ENCODE assay signal across 8 cellular contexts in genomic region chr10:72262019-72262404, GRCh38. TPM values are rescaled to one million over a fixed set of nuclear protein-coding genes. Genes with fewer than 3 reads are reported as not detected.
DNase-seq lines count a peak whose midpoint lies in the region; ATAC-seq, FAIRE-seq and TF ChIP-seq lines count a peak whose summit lies in the region.
"Not testable (repeated sequence)": the region's sequence is repeated elsewhere in the genome, so short reads cannot be mapped to it uniquely, and the experiment has no call there.

No MANE protein-coding gene starts in this region.

- WGBS in body of pancreas, 2 donors = 90 to 95% methylated on average over 7 of the region's 7 CpGs
- 89% methylated on average over 6 of the region's 7 CpGs; no CpG with 5 or more reads in 1 of the 2 donors for WGBS in gastroesophageal sphincter (ENCODE audit: low coverage in 1 of 2), 2 donors
- WGBS in small intestine, 3 donors = 70 to 79% (median 78%) methylated on average over 7 of the region's 7 CpGs

- not testable (repeated sequence) for H3K79me2 ChIP-seq in PC-9 (ENCODE audit: low read depth)

- H3K27ac ChIP-seq in PC-9 (peak overlapping the region; percentile 97), body of pancreas (peak overlapping the region in 3 of 4 donors; percentile 69 to 71 (median 70)), gastroesophageal sphincter (peak overlapping the region in 3 of 4 donors; percentile 92 to 94 (median 92)), small intestine (ENCODE audit: low read depth in 1 of 2, low read length in 1 of 2) (peak overlapping the region; percentile 81 to 96), vagina (peak overlapping the region; percentile 98)

- H3F3A ChIP-seq in PC-9 (ENCODE audit: insufficient read depth, low read depth) = peaks cover 75% of the 10 kb centered on the region

- not testable (repeated sequence) for H3K27me3 ChIP-seq in PC-9 (ENCODE audit: insufficient read depth, low read depth); body of pancreas; gastroesophageal sphincter; mucosa of stomach (ENCODE audit: control insufficient read depth, insufficient read depth, low read length); small intestine (ENCODE audit: control insufficient read depth in 2 of 2, insufficient read depth in 2 of 2, low read length in 2 of 2); vagina

- not testable (repeated sequence) for DNase-seq in GM12865 (ENCODE audit: low read depth); PC-9; activated CD8-positive, alpha-beta T cell treated with anti-CD3 and anti-CD28 coated beads, Interleukin-2, amount 10 ng/mL, durations not matched to agents 7 days and 5 days; body of pancreas; small intestine; vagina (ENCODE audit: extremely low spot score in 2 of 2)

- POLR2A ChIA-PET in PC-9 (lab: Charles Lee; ENCODE audit: unreplicated experiment) = not testable (repeated sequence)
- POLR2A ChIA-PET in activated CD8-positive, alpha-beta T cell treated with anti-CD3 and anti-CD28 coated beads, Interleukin-2, amount 10 ng/mL, durations not matched to agents 7 days and 5 days (lab: Charles Lee) = interaction anchor here (5.0 to 5.4 kb wide), 2 partner anchors 12 to 14 kb away, joined by 60 to 88 read pairs; partner anchors contain the start of gene DDIT4

- not testable (repeated sequence) for BruUV-seq in PC-9 (replicated peaks; lab: Mats Ljungman, UMichigan)

- not testable (repeated sequence) for H3K9me3 ChIP-seq in PC-9 (ENCODE audit: insufficient read depth, low read depth); body of pancreas; gastroesophageal sphincter; mucosa of stomach (ENCODE audit: control insufficient read depth, low read length); small intestine (ENCODE audit: control insufficient read depth, low read depth); vagina

- intact Hi-C loops in PC-9 (cut with micrococcal nuclease; ENCODE audit: unreplicated experiment); body of pancreas (cut with DNase I): not testable (repeated sequence)
- intact Hi-C loops in vagina (cut with DNase I) = loop anchor here (5.0 kb wide), 1 partner anchor 60 kb away; no protein-coding TSS in a partner anchor

- H3K9ac ChIP-seq in mucosa of stomach (ENCODE audit: low read length) = peak overlapping the region; percentile 93

- H3K4me2 ChIP-seq in PC-9 = peak overlapping the region; percentile 94

- peak overlapping the region; percentile 74; the same call in 1 of the 2 replicates for H2AFZ ChIP-seq in PC-9

- CTCF ChIA-PET in PC-9 (lab: Charles Lee) = interaction anchor here (0.6 kb wide), 1 partner anchor 148 kb away, joined by 5 read pairs; no protein-coding TSS in a partner anchor
- CTCF ChIA-PET in activated CD8-positive, alpha-beta T cell treated with anti-CD3 and anti-CD28 coated beads, Interleukin-2, amount 10 ng/mL, durations not matched to agents 7 days and 5 days (lab: Charles Lee) = interaction anchor here (0.7 to 4.8 kb wide), 11 partner anchors 8 to 213 kb away, joined by 3 to 60 read pairs (median 12); partner anchors contain the start of genes ANAPC16 and DDIT4

- TF ChIP-seq POLR2A in body of pancreas (IDR thresholded peaks at IDR 0.05); gastroesophageal sphincter (IDR thresholded peaks at IDR 0.05); vagina (IDR thresholded peaks at IDR 0.05): not testable (repeated sequence)

- not testable (repeated sequence) for FAIRE-seq in small intestine (lab: Jason Lieb, UNC)

- H3K36me3 ChIP-seq in PC-9 (ENCODE audit: low read depth); body of pancreas (replicated peaks in 1 of 2; ENCODE audit: insufficient read depth in 1 of 2, low read depth in 2 of 2); gastroesophageal sphincter; mucosa of stomach (ENCODE audit: control insufficient read depth, insufficient read depth, low read length); small intestine (ENCODE audit: control insufficient read depth in 2 of 2, insufficient read depth in 2 of 2, low read length in 2 of 2); vagina: not testable (repeated sequence)

- H3K4me1 ChIP-seq in PC-9 (replicated peaks; ENCODE audit: insufficient read depth) (peaks cover 82% of the 10 kb centered on the region), body of pancreas (peaks cover 59% of the 10 kb centered on the region), gastroesophageal sphincter (peaks cover 13 to 58% (median 19%) of the 10 kb centered on the region in 3 donors), mucosa of stomach (ENCODE audit: control insufficient read depth, insufficient read depth, low read length) (peaks cover 41% of the 10 kb centered on the region), small intestine (ENCODE audit: control insufficient read depth in 2 of 2, insufficient read depth in 1 of 2, low read depth in 1 of 2, low read length in 1 of 2) (peaks cover 5 to 16% of the 10 kb centered on the region in 2 donors), vagina (peaks cover 66% of the 10 kb centered on the region)

- H3K36me3 Mint-ChIP-seq in activated CD8-positive, alpha-beta T cell treated with anti-CD3 and anti-CD28 coated beads, Interleukin-2, amount 10 ng/mL, durations not matched to agents 7 days and 5 days (ENCODE audit: low read depth) = not testable (repeated sequence)

- peak overlapping the region; percentile 72 for H3K4me3 ChIP-seq in GM12865 (ENCODE audit: low read depth, low read length)
- peak overlapping the region; percentile 63; the same call in 1 of the 2 replicates for H3K4me3 ChIP-seq in PC-9
- H3K4me3 ChIP-seq in body of pancreas; gastroesophageal sphincter; mucosa of stomach (ENCODE audit: low read length); small intestine (ENCODE audit: low read depth in 1 of 2, low read length in 2 of 2); vagina: not testable (repeated sequence)

- not testable (repeated sequence) for H3K9me2 ChIP-seq in PC-9 (ENCODE audit: insufficient read depth)

- H3K4me3 Mint-ChIP-seq in activated CD8-positive, alpha-beta T cell treated with anti-CD3 and anti-CD28 coated beads, Interleukin-2, amount 10 ng/mL, durations not matched to agents 7 days and 5 days = peak overlapping the region; percentile 82

- H3K4me1 Mint-ChIP-seq in activated CD8-positive, alpha-beta T cell treated with anti-CD3 and anti-CD28 coated beads, Interleukin-2, amount 10 ng/mL, durations not matched to agents 7 days and 5 days (ENCODE audit: low read depth) = peaks cover 60% of the 10 kb centered on the region

- peak overlapping the region; percentile 98 for H3K27ac Mint-ChIP-seq in activated CD8-positive, alpha-beta T cell treated with anti-CD3 and anti-CD28 coated beads, Interleukin-2, amount 10 ng/mL, durations not matched to agents 7 days and 5 days

- not testable (repeated sequence) for TF ChIP-seq EP300 in gastroesophageal sphincter (IDR thresholded peaks at IDR 0.05)

- ATAC-seq in activated CD8-positive, alpha-beta T cell treated with anti-CD3 and anti-CD28 coated beads, Interleukin-2, amount 10 ng/mL, durations not matched to agents 7 days and 5 days; body of pancreas; gastroesophageal sphincter: not testable (repeated sequence)

- not testable (repeated sequence) for H3K9me3 Mint-ChIP-seq in activated CD8-positive, alpha-beta T cell treated with anti-CD3 and anti-CD28 coated beads, Interleukin-2, amount 10 ng/mL, durations not matched to agents 7 days and 5 days (ENCODE audit: insufficient read depth)

- H3K27me3 Mint-ChIP-seq in activated CD8-positive, alpha-beta T cell treated with anti-CD3 and anti-CD28 coated beads, Interleukin-2, amount 10 ng/mL, durations not matched to agents 7 days and 5 days (ENCODE audit: low read depth) = not testable (repeated sequence)

- not testable (repeated sequence) for TF ChIP-seq CTCF in GM12865 (IDR thresholded peaks at IDR 0.05; ENCODE audit: insufficient read depth, low read depth, low read length, missing control alignments); PC-9 (conservative IDR thresholded peaks at IDR 0.05); body of pancreas (IDR thresholded peaks at IDR 0.05); gastroesophageal sphincter (IDR thresholded peaks at IDR 0.05); vagina (IDR thresholded peaks at IDR 0.05)

- H4K20me1 ChIP-seq in PC-9 (ENCODE audit: insufficient read depth) = not testable (repeated sequence)

RNA-seq across cellular contexts. Expression of gene DDIT4, which starts 11.7 kb away (rescaled TPM):
- total RNA-seq in PC-9 (2021) = 178 and 212 TPM in 2 replicates
- total RNA-seq in activated CD8-positive, alpha-beta T cell treated with anti-CD3 and anti-CD28 coated beads, Interleukin-2, amount 10 ng/mL, durations not matched to agents 7 days and 5 days = 100 to 1,000 TPM; 382 to 384 TPM
- total RNA-seq in body of pancreas = 100 to 1,000 TPM; 238 to 269 TPM
- 100 to 1,000 TPM; 129 to 189 (median 133) TPM for total RNA-seq in gastroesophageal sphincter
- 100 to 1,000 TPM in 1 of 3 donors, 10 to 100 TPM in 2; 34.4 to 330 (median 36.5) TPM for polyA plus RNA-seq in small intestine
- total RNA-seq in vagina = 1,063 TPM

RNA-seq across cellular contexts. Expression of gene ASCC1, which starts 45.9 kb away (rescaled TPM):
- 108 and 129 TPM in 2 replicates for total RNA-seq in PC-9 (2021)
- total RNA-seq in activated CD8-positive, alpha-beta T cell treated with anti-CD3 and anti-CD28 coated beads, Interleukin-2, amount 10 ng/mL, durations not matched to agents 7 days and 5 days = 10 to 100 TPM; 34.8 to 40.3 TPM
- 10 to 100 TPM; 16.1 to 17.1 TPM for total RNA-seq in body of pancreas
- total RNA-seq in gastroesophageal sphincter = 10 to 100 TPM; 24.4 to 42.4 (median 35.2) TPM
- polyA plus RNA-seq in small intestine = 10 to 100 TPM in 2 of 3 donors, 1 to 10 TPM in 1; 9.2 to 20.8 (median 11.3) TPM
- 38.5 TPM for total RNA-seq in vagina

RNA-seq across cellular contexts. Expression of gene ANAPC16, which starts 46.2 kb away (rescaled TPM):
- 142 and 171 TPM in 2 replicates for total RNA-seq in PC-9 (2021)
- 10 to 100 TPM; 72.9 TPM for total RNA-seq in activated CD8-positive, alpha-beta T cell treated with anti-CD3 and anti-CD28 coated beads, Interleukin-2, amount 10 ng/mL, durations not matched to agents 7 days and 5 days
- total RNA-seq in body of pancreas = 10 to 100 TPM; 40.9 to 59.4 TPM
- 100 to 1,000 TPM; 133 to 196 (median 156) TPM for total RNA-seq in gastroesophageal sphincter
- 100 to 1,000 TPM; 112 to 176 (median 142) TPM for polyA plus RNA-seq in small intestine
- total RNA-seq in vagina = 76.6 TPM
